ENCODE assay signal across 24 cellular contexts in the genomic region with DNA sequence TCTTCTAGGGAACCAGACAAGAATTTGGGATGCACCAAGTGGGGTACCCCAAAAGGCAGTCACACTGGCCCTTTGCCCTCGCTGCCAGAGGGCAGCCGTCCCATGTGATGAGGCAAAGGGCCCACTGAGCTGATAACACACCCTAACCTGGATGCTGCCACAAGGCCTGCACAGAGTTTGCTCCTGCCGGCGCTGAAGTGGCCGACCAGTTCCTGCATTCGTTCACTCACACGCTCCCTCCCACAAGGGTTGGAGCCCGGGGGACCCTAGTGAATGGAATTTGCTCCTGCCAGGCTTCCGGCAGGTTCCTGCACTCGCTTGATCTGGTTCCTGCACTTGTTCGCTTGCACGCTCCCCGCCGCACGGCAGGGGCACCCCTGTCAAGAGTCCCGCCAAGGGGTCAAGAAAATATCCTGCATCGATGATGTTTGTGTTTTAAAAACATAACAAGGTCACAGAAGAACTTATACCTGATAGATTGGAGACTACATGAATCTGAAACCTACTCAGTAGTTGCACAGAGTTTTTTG.
"Had no signal": no experiment of that assay in that cellular context is flagged by ENCODE, and none has a peak within 500 bp of the region (broad histone marks: within the 10 kb centered on the region; RNA-seq: fewer than 3 reads in every experiment).

No MANE protein-coding gene starts in this region.

- H3K9me3 ChIP-seq: colonic mucosa, esophagus muscularis mucosa, esophagus squamous epithelium, gastrocnemius medialis, gastroesophageal sphincter, heart left ventricle, heart right ventricle had no signal

- H3K4me3 ChIP-seq: colonic mucosa, coronary artery, dorsolateral prefrontal cortex, esophagus muscularis mucosa, esophagus squamous epithelium, gastrocnemius medialis, gastroesophageal sphincter, heart left ventricle, heart right ventricle had no signal

- ATAC-seq: effector memory CD8-positive, alpha-beta T cell; esophagus mucosa; foreskin keratinocyte; gastrocnemius medialis; gastroesophageal sphincter; heart left ventricle; heart right ventricle had no signal

- H3K27ac ChIP-seq: colonic mucosa, coronary artery, dorsolateral prefrontal cortex, epithelial cell of prostate, esophagus muscularis mucosa, esophagus squamous epithelium, foreskin keratinocyte, gastrocnemius medialis, gastroesophageal sphincter, heart left ventricle, heart right ventricle had no signal

- DNase-seq: colonic mucosa; cortex of kidney; dermis blood vessel endothelial cell; dorsolateral prefrontal cortex; effector CD4-positive, alpha-beta T cell; effector CD8-positive, alpha-beta T cell; effector memory CD4-positive, alpha-beta T cell; effector memory CD8-positive, alpha-beta T cell; endodermal cell; erythroblast; esophagus squamous epithelium; foreskin fibroblast; foreskin keratinocyte; foreskin melanocyte; gastrocnemius medialis; glutamatergic neuron; head of caudate nucleus; heart right ventricle had no signal

- H3K4me1 ChIP-seq: colonic mucosa, esophagus muscularis mucosa, esophagus squamous epithelium, foreskin keratinocyte, gastrocnemius medialis, gastroesophageal sphincter, heart left ventricle, heart right ventricle had no signal

- H3K27me3 ChIP-seq: colonic mucosa, esophagus muscularis mucosa, esophagus squamous epithelium, foreskin keratinocyte, gastrocnemius medialis, gastroesophageal sphincter, heart left ventricle, heart right ventricle had no signal

- H3K36me3 ChIP-seq: colonic mucosa, esophagus muscularis mucosa, esophagus squamous epithelium, gastrocnemius medialis, gastroesophageal sphincter, heart left ventricle, heart right ventricle had no signal
